In the genomic region with DNA sequence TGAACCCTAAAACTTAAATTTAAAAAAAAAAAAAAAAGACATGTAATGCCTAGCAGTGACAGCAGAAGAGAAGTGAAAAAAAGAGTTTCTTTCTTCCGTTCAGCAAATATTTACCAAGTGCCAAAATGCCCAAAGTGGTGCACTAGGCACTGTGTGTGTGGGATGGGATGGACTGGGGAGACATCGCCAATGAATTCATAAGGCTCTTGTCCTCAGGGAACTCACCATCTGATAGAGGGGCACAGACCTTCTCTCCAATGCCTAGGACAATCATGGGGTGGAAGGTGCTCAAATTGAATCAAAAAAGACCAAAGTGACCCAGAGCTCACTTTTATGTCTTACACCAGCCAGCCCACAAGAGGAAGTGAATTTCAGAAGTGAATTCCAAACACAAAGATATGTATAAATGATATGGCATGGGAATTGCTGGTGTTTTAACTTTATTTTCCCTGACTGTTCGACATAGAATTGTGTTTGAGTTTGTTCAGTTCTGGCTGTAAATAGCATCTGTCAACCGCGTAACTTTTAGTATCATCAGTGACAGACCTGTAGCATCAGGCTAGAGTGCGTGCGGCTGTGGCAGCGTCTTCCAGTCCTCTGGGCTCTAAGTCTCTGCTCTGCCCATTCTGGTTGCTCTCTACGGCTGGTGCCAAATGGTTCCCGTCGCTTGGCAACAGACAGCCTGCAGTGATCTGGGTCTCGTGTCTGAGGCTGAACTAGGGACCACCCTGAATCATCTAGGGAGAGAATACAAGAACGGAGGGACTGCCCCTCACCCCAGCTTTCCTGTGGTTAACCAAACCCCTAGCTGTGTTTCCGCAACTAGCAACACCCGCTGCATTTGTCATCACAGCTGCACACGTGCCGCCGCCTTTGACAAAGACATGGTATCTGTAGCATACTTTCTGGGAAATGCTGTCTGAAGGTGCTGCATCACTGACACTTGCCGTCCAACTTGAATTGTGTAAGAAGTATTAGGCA, we compare ENCODE assay signal across 8 cellular contexts.
DNase-seq lines count a peak whose midpoint lies in the region; ATAC-seq and FAIRE-seq lines count a peak whose summit lies in the region.

No MANE protein-coding gene starts in this region.

- intact Hi-C loops in posterior vena cava (cut with DNase I): loop anchor here in 1 of 2 donors (5.0 kb wide), 1 partner anchor 305 kb away; no protein-coding TSS in a partner anchor

- peak; percentile 95 for DNase-seq in Daoy (ENCODE audit: low read depth)
- DNase-seq in KG1 (lab: John Stamatoyannopoulos, UW): peak; percentile 68
- DNase-seq in cerebellar cortex (ENCODE audit: low spot score): peak; percentile 15
- peak; percentile 92 for DNase-seq in posterior vena cava (ENCODE audit: low spot score)
- DNase-seq in urothelium cell line (ENCODE audit: low spot score): peak; percentile 75
- DNase-seq in NCI-H187 treated with DMSO at 0.1 percent for 48 hours (lab: John Stamatoyannopoulos, UW): no peak

- FAIRE-seq in urothelium cell line (lab: Jason Lieb, UNC): no peak

- peak; percentile 80 for ATAC-seq in GM21390 (IDR thresholded peaks at IDR 0.05; ENCODE audit: unreplicated experiment)
- ATAC-seq in activated CD4-positive, CD25-positive, alpha-beta regulatory T cell treated with anti-CD3 and anti-CD28 coated beads, Interleukin-2, amount 50 U/mL, for 24 hours: peak; percentile 89 to 91
